In genomic region chr13:110866491-110867170, GRCh38 we compare ENCODE assay signal across 34 cellular contexts.
"Had no signal": no experiment of that assay in that cellular context is flagged by ENCODE, and none has a peak within 500 bp of the region (broad histone marks: within the 10 kb centered on the region; RNA-seq: fewer than 3 reads in every experiment).

No MANE protein-coding gene starts in this region.

- H3K4me3 Mint-ChIP-seq: activated CD4-positive, alpha-beta memory T cell treated with anti-CD3 and anti-CD28 coated beads, Interleukin-2, amount 10 ng/mL, durations not matched to agents 7 days and 5 days; activated CD4-positive, alpha-beta T cell treated with anti-CD3 and anti-CD28 coated beads, Interleukin-2, amount 10 ng/mL, durations not matched to agents 7 days and 5 days; activated naive CD8-positive, alpha-beta T cell; activated T-cell treated with anti-CD3 and anti-CD28 coated beads, Interleukin-2, amount 50 U/mL, for 24 hours; activated T-helper 17 cell treated with anti-CD3 and anti-CD28 coated beads, Interleukin-2, amount 50 U/mL, for 72 hours; effector memory CD8-positive, alpha-beta T cell; T-helper 17 cell; T-helper 2 cell treated with Interferon-gamma antibody and Interleukin-4, amounts not matched to agents 5 μg/mL and 100 μg/mL, for 36 hours had no signal

- H3K27me3 ChIP-seq: brain microvascular endothelial cell, esophagus muscularis mucosa, gastrocnemius medialis, heart left ventricle had no signal

- H3K36me3 ChIP-seq: brain microvascular endothelial cell, esophagus muscularis mucosa, gastrocnemius medialis, heart left ventricle had no signal

- FAIRE-seq: astrocyte, colon had no signal

- H3K4me1 Mint-ChIP-seq: activated T-helper 17 cell treated with anti-CD3 and anti-CD28 coated beads, Interleukin-2, amount 50 U/mL, for 72 hours had no signal

- H3K9me3 Mint-ChIP-seq: activated CD4-positive, alpha-beta memory T cell treated with anti-CD3 and anti-CD28 coated beads, Interleukin-2, amount 10 ng/mL, durations not matched to agents 7 days and 5 days; activated CD4-positive, alpha-beta T cell treated with anti-CD3 and anti-CD28 coated beads, Interleukin-2, amount 10 ng/mL, durations not matched to agents 7 days and 5 days; activated T-cell treated with anti-CD3 and anti-CD28 coated beads, Interleukin-2, amount 50 U/mL, for 24 hours; activated T-helper 17 cell treated with anti-CD3 and anti-CD28 coated beads, Interleukin-2, amount 50 U/mL, for 72 hours; effector memory CD8-positive, alpha-beta T cell; T-helper 2 cell treated with Interferon-gamma antibody and Interleukin-4, amounts not matched to agents 5 μg/mL and 100 μg/mL, for 36 hours had no signal

- DNase-seq: activated CD4-positive, alpha-beta memory T cell treated with anti-CD3 and anti-CD28 coated beads, Interleukin-2, amount 10 ng/mL, durations not matched to agents 7 days and 5 days; activated CD4-positive, alpha-beta T cell treated with anti-CD3 and anti-CD28 coated beads for 4 hours; activated CD4-positive, alpha-beta T cell treated with anti-CD3 and anti-CD28 coated beads, Interleukin-2, amount 10 ng/mL, durations not matched to agents 7 days and 5 days; activated CD4-positive, alpha-beta T cell treated with anti-CD3 and anti-CD28 coated beads, Interleukin-2, amount 50 U/mL, for 4 hours; activated CD4-positive, CD25-positive, alpha-beta regulatory T cell; activated CD4-positive, CD25-positive, alpha-beta regulatory T cell treated with anti-CD3 and anti-CD28 coated beads, Interleukin-2, amount 50 U/mL, for 72 hours; activated CD8-positive, alpha-beta memory T cell treated with anti-CD3 and anti-CD28 coated beads, Interleukin-2, amount 50 U/mL, for 48 hours; activated effector memory CD4-positive, alpha-beta T cell treated with Interleukin-2 at 50 U/mL for 16 hours; activated gamma-delta T cell treated with Interleukin-2 at 50 U/mL for 16 hours; activated naive CD4-positive, alpha-beta T cell treated with anti-CD3 and anti-CD28 coated beads, Interleukin-2, amount 50 U/mL, for 16 hours; activated naive CD4-positive, alpha-beta T cell treated with Interleukin-2 at 50 U/mL for 16 hours; activated T-cell treated with anti-CD3 and anti-CD28 coated beads for 4 hours; activated T-cell treated with anti-CD3 and anti-CD28 coated beads, Interleukin-2, amount 50 U/mL, for 24 hours; amniotic stem cell; brain microvascular endothelial cell; caudate nucleus; cortex of kidney; dermis blood vessel endothelial cell; effector CD4-positive, alpha-beta T cell; effector memory CD8-positive, alpha-beta T cell; erythroblast; foreskin keratinocyte; gastrocnemius medialis; glutamatergic neuron; heart left ventricle; T-helper 1 cell; T-helper 17 cell; T1000 had no signal

- ATAC-seq: activated T-helper 17 cell treated with anti-CD3 and anti-CD28 coated beads, Interleukin-2, amount 50 U/mL, for 72 hours; effector memory CD8-positive, alpha-beta T cell; foreskin keratinocyte; gastrocnemius medialis; heart left ventricle; T-helper 17 cell had no signal

- H3K9me3 ChIP-seq: esophagus muscularis mucosa, gastrocnemius medialis, heart left ventricle had no signal

- H3K27ac Mint-ChIP-seq: activated CD4-positive, alpha-beta memory T cell treated with anti-CD3 and anti-CD28 coated beads, Interleukin-2, amount 10 ng/mL, durations not matched to agents 7 days and 5 days; activated CD4-positive, alpha-beta T cell treated with anti-CD3 and anti-CD28 coated beads, Interleukin-2, amount 10 ng/mL, durations not matched to agents 7 days and 5 days; activated naive CD8-positive, alpha-beta T cell; activated T-cell treated with anti-CD3 and anti-CD28 coated beads, Interleukin-2, amount 50 U/mL, for 24 hours; activated T-helper 17 cell treated with anti-CD3 and anti-CD28 coated beads, Interleukin-2, amount 50 U/mL, for 72 hours; effector memory CD8-positive, alpha-beta T cell; T-helper 17 cell; T-helper 2 cell treated with Interferon-gamma antibody and Interleukin-4, amounts not matched to agents 5 μg/mL and 100 μg/mL, for 36 hours had no signal

- H3K27ac ChIP-seq: brain microvascular endothelial cell, esophagus muscularis mucosa, foreskin keratinocyte, heart left ventricle had no signal

- H3K4me3 ChIP-seq: esophagus muscularis mucosa, gastrocnemius medialis, heart left ventricle had no signal
